Comparison of ENCODE assay signal across 8 cellular contexts in genomic region chr20:63537525-63538203, GRCh38. TPM values are rescaled to one million over a fixed set of nuclear protein-coding genes. Genes with fewer than 3 reads are reported as not detected.
DNase-seq lines count a peak whose midpoint lies in the region; ATAC-seq, FAIRE-seq and TF ChIP-seq lines count a peak whose summit lies in the region.

No MANE protein-coding gene starts in this region.

- H3K4me1 ChIP-seq in right lobe of liver: peaks cover 0 to 16% (median 7%) of the 10 kb centered on the region in 4 donors

- TF ChIP-seq CTCF in CD14-positive monocyte (IDR thresholded peaks at IDR 0.05) (peak; percentile 96), right lobe of liver (IDR thresholded peaks at IDR 0.05) (peak; percentile 97 to 99 (median 98))

- peak overlapping the region; percentile 82 to 93 (median 90) for H3K27ac Mint-ChIP-seq in CD14-positive monocyte

- ATAC-seq in HG03439 (IDR thresholded peaks at IDR 0.05; ENCODE audit: unreplicated experiment) (peak; percentile 82), right lobe of liver (peak; percentile 85 to 89 (median 87))

- H3K36me3 ChIP-seq in right lobe of liver: no peaks in the 10 kb centered on the region

- WGBS in right lobe of liver (ENCODE audit: insufficient coverage, low coverage, low lambda C conversion rate, missing lambda C conversion rate): 13% methylated on average over 9 of the region's 34 CpGs

- peaks cover 9 to 22% (median 13%) of the 10 kb centered on the region in 3 donors for H3K27me3 Mint-ChIP-seq in CD14-positive monocyte (ENCODE audit: low read depth in 3 of 3)

- DNase-seq in CD14-positive monocyte (ENCODE audit: low spot score) (peak; percentile 97), GM19239 (ENCODE audit: insufficient read length, low spot score) (peak; percentile 100), NCI-H510A treated with DMSO at 0.1 percent for 48 hours (lab: John Stamatoyannopoulos, UW) (peak; percentile 42), dedifferentiated amniotic fluid mesenchymal stem cell (ENCODE audit: extremely low spot score) (peak; percentile 85), right lobe of liver (peak; percentile 96 to 98 (median 98))
- DNase-seq in activated CD4-positive, alpha-beta T cell treated with anti-CD3 and anti-CD28 coated beads for 48 hours: peak; percentile 97
- DNase-seq in stimulated activated CD4-positive, alpha-beta T cell treated with anti-CD3 and anti-CD28 coated beads, Interleukin-4, amount 100 ng/mL, for 48 hours (ENCODE audit: low read depth in 2 of 2): peak; percentile 91 to 95

- H3K36me3 Mint-ChIP-seq in CD14-positive monocyte: peaks cover 0 to 2% of the 10 kb centered on the region in 2 donors

- H3K4me3 Mint-ChIP-seq in CD14-positive monocyte: peak overlapping the region; percentile 65 to 84

- H3K27me3 ChIP-seq in right lobe of liver: no peaks in the 10 kb centered on the region

- H3K27ac ChIP-seq in right lobe of liver: peak overlapping the region; percentile 72 to 88 (median 75)

- H3K4me1 Mint-ChIP-seq in CD14-positive monocyte: peaks cover 16% of the 10 kb centered on the region

- FAIRE-seq in GM19239 (lab: Jason Lieb, UNC): peak; percentile 98

- intact Hi-C loops in CD14-positive monocyte (cut with micrococcal nuclease): loop anchor here (1.0 to 10.0 kb wide), 10 partner anchors 17 to 445 kb away; partner anchors contain the start of genes GMEB2 (in 2 of the 2), PPDPF (in 2 of the 2), ABHD16B (in 1 of the 2) and PRPF6 (in 1 of the 2)
- intact Hi-C loops in right lobe of liver (cut with DNase I): loop anchor here in 1 of 2 donors (10.0 kb wide), 1 partner anchor 437 kb away; the partner anchor contains the start of gene SAMD10

- peak; percentile 88 for TF ChIP-seq POLR2A in right lobe of liver (IDR thresholded peaks at IDR 0.05)

- H3K9me3 Mint-ChIP-seq in CD14-positive monocyte: peaks cover 0 to 3% (median 0%) of the 10 kb centered on the region in 7 donors

- peak overlapping the region; percentile 32 to 46 (median 33) for H3K4me3 ChIP-seq in right lobe of liver

- H3K9me3 ChIP-seq in right lobe of liver: no peaks in the 10 kb centered on the region

RNA-seq across cellular contexts. Expression of gene PTK6, which starts 0.5 kb away (rescaled TPM):
- polyA plus RNA-seq in CD14-positive monocyte: 1 to 10 TPM in 1 of 2 donors, under 1 TPM in 1; 0.66 to 1.5 TPM
- total RNA-seq in right lobe of liver: 10 to 100 TPM in 1 of 6 experiments, 1 to 10 TPM in 3, under 1 TPM in 2; 0.78 to 11.0 (median 3.6) TPM

RNA-seq across cellular contexts. Expression of gene SRMS, which starts 9.9 kb away (rescaled TPM):
- polyA plus RNA-seq in CD14-positive monocyte: not detected
- not detected for total RNA-seq in right lobe of liver

RNA-seq across cellular contexts. Expression of gene FNDC11, which starts 16.3 kb away (rescaled TPM):
- not detected for polyA plus RNA-seq in CD14-positive monocyte
- not detected for total RNA-seq in right lobe of liver

RNA-seq across cellular contexts. Expression of gene PPDPF, which starts 17.1 kb away (rescaled TPM):
- 10 to 100 TPM; 13.4 to 26.1 TPM for polyA plus RNA-seq in CD14-positive monocyte
- total RNA-seq in right lobe of liver: 10 to 100 TPM; 50.2 to 99.4 (median 76.7) TPM

RNA-seq across cellular contexts. Expression of gene HELZ2, which starts 36.4 kb away (rescaled TPM):
- polyA plus RNA-seq in CD14-positive monocyte: 1 to 10 TPM; 3.0 to 3.3 TPM
- 10 to 100 TPM; 14.8 to 30.3 (median 24.1) TPM for total RNA-seq in right lobe of liver

Comparison
In these comparisons a context has a peak if more than half of its experiments do, and no peak if none do; other contexts are left out.
1. Peak in every context shown above with its lines: DNase-seq, ATAC-seq, H3K4me3 ChIP-seq and H3K27ac ChIP-seq.
2. DNase-seq: peak in every context shown above with its lines; median percentile 100 in GM19239; 98 in right lobe of liver; 97 in CD14-positive monocyte; 97 in activated CD4-positive, alpha-beta T cell treated with anti-CD3 and anti-CD28 coated beads for 48 hours; 93 in stimulated activated CD4-positive, alpha-beta T cell treated with anti-CD3 and anti-CD28 coated beads, Interleukin-4, amount 100 ng/mL, for 48 hours; 85 in dedifferentiated amniotic fluid mesenchymal stem cell; 42 in NCI-H510A treated with DMSO at 0.1 percent for 48 hours.